ENCODE assay signal across 8 cellular contexts in the genomic region with DNA sequence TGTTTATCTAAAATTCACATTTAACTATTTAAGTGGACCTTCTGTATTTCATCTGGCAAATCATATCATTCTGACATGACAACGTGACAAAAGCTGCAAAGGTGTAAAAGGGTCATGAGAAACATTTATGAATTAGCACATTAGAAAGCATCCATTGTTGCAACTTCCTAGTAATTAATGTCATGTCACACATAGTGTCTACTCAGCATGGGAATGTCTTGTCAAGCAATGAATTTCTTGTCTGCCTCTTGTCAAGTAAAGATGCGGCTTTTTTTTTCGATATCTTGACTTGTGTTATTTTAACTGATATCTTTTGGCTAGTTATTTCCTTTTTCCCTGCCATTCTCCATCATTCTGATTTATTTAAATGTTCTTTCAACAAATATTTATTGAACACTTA.
"Had no signal": no experiment of that assay in that cellular context is flagged by ENCODE, and none has a peak within 500 bp of the region (broad histone marks: within the 10 kb centered on the region; RNA-seq: fewer than 3 reads in every experiment).

No MANE protein-coding gene starts in this region.

- DNase-seq: IMR-90, KBM-7, KG1 had no signal

- H3K9ac ChIP-seq: KMS-11 had no signal

- H3K4me2 ChIP-seq: KMS-11 had no signal

- ATAC-seq: HepG2, K562 had no signal

- H3K4me3 ChIP-seq: K562 had no signal

- H3K27ac ChIP-seq: HL-60, KMS-11 had no signal

- FAIRE-seq: HepG2, HTR-8/SVneo, K562 had no signal
